ENCODE assay signal across 10 cellular contexts in genomic region chr2:3282056-3282998, GRCh38.
DNase-seq lines count a peak whose midpoint lies in the region; ATAC-seq and TF ChIP-seq lines count a peak whose summit lies in the region.
"Had no signal": no experiment of that assay in that cellular context is flagged by ENCODE, and none has a peak within 500 bp of the region (broad histone marks: within the 10 kb centered on the region; RNA-seq: fewer than 3 reads in every experiment).

No MANE protein-coding gene starts in this region.

- H3K27me3 ChIP-seq in heart right ventricle, result no peaks in the 10 kb centered on the region
- no peaks in the 10 kb centered on the region for H3K27me3 ChIP-seq in skeletal muscle tissue (ENCODE audit: control insufficient read depth in 3 of 3, insufficient read depth in 3 of 3, low read length in 3 of 3)
- H3K27me3 ChIP-seq: ascending aorta had no signal

- H3K9ac ChIP-seq in skeletal muscle tissue (ENCODE audit: low read depth in 1 of 3, low read length in 3 of 3), result peak overlapping the region in 1 of 3 donors; percentile 68

- H3K27ac ChIP-seq in heart right ventricle (peak overlapping the region in 5 of 10 donors; percentile 10 to 65 (median 32)), skeletal muscle tissue (ENCODE audit: low read depth, low read length) (no peak overlapping the region)
- H3K27ac ChIP-seq: ascending aorta, skin epidermis had no signal

- H3K4me1 ChIP-seq in heart right ventricle (peaks cover 0 to 8% (median 3%) of the 10 kb centered on the region in 9 donors), skeletal muscle tissue (ENCODE audit: control insufficient read depth in 3 of 3, insufficient read depth in 3 of 3, low read length in 3 of 3) (peaks cover 6 to 14% (median 6%) of the 10 kb centered on the region in 3 donors)
- H3K4me1 ChIP-seq: ascending aorta had no signal

- intact Hi-C loops in heart right ventricle (cut with DNase I), result no loop called here

- H3K4me3 ChIP-seq in heart right ventricle (peak overlapping the region in 2 of 10 donors; percentile 5 to 13), skeletal muscle tissue (ENCODE audit: low read length in 3 of 3) (peak overlapping the region; percentile 48 to 58 (median 48))
- H3K4me3 ChIP-seq: ascending aorta, skin epidermis had no signal

- DNase-seq in NCI-H1105 (lab: John Stamatoyannopoulos, UW) (peak; percentile 85), SHP77 (lab: John Stamatoyannopoulos, UW) (peak; percentile 87 to 96), heart right ventricle (peak; percentile 42 to 68)
- DNase-seq in activated CD4-positive, alpha-beta T cell treated with anti-CD3 and anti-CD28 coated beads, Interleukin-2, amount 50 U/mL, for 4 hours, result no peak

- WGBS in heart right ventricle, 2 donors, result 62 to 69% methylated on average over 36 of the region's 36 CpGs

- no peak for TF ChIP-seq CTCF in heart right ventricle (IDR thresholded peaks at IDR 0.05)

- ATAC-seq in heart right ventricle (peak; percentile 87 to 98 (median 96)), HG03432 (IDR thresholded peaks at IDR 0.05; ENCODE audit: unreplicated experiment) (no peak), HG02840 (IDR thresholded peaks at IDR 0.05; ENCODE audit: low FRiP score, unreplicated experiment) (no peak), HG02970 (IDR thresholded peaks at IDR 0.05; ENCODE audit: low FRiP score, unreplicated experiment) (no peak)

- H3K36me3 ChIP-seq in heart right ventricle (no peaks in the 10 kb centered on the region), skeletal muscle tissue (ENCODE audit: control insufficient read depth in 3 of 3, insufficient read depth in 3 of 3, low read length in 3 of 3) (no peaks in the 10 kb centered on the region)

- H3K9me3 ChIP-seq in heart right ventricle (peaks cover 0 to 3% (median 0%) of the 10 kb centered on the region in 11 donors), skeletal muscle tissue (ENCODE audit: control insufficient read depth in 3 of 3, low read length in 3 of 3) (no peaks in the 10 kb centered on the region)
- H3K9me3 ChIP-seq: ascending aorta had no signal

Comparison
In these comparisons a context has a peak if more than half of its experiments do, and no peak if none do; other contexts are left out.
1. DNase-seq: peak in NCI-H1105 (single experiment), SHP77 (2 of 2) and heart right ventricle (2 of 2); none in activated CD4-positive, alpha-beta T cell treated with anti-CD3 and anti-CD28 coated beads, Interleukin-2, amount 50 U/mL, for 4 hours (0 of 2).
2. ATAC-seq: peak in heart right ventricle (8 of 8); none in HG03432 (single experiment), HG02840 (single experiment) and HG02970 (single experiment).